In the genomic region with DNA sequence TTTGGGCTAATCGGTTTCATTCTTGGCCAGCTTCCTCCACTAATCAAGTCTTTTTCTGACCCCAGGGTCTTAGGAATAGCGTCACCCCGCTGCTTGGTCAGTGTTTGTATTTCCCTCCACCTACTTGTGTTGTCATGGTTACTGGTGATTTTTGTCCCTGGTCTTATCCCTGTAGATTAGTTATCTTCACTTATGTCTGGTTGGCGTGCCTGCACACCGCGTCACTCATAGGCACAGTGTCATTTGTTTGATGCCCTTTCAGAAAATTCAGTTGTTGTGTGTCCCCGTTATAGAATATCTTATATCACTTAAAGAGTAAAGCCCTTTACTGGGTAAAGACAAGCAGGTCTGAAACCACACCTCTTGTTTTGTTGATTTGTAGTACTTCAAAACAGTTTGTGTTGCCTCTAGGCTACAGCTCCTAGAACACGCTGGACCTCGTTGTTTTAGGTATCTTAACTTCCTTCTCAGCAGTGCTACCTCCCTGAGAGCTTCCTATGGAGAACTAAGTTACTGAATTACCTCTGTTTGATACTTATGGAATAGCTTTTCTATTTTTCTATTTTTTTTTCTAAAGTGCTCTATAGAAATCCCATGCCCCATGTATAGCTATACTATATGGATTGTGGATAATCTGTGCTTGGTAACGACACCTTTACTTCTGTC, we compare ENCODE assay signal across 8 cellular contexts. TPM values are rescaled to one million over a fixed set of nuclear protein-coding genes. Genes with fewer than 3 reads are reported as not detected.
DNase-seq lines count a peak whose midpoint lies in the region; ATAC-seq and TF ChIP-seq lines count a peak whose summit lies in the region.

No MANE protein-coding gene starts in this region.

- H3K9me3 ChIP-seq in neuron (ENCODE audit: low read length) = no peaks in the 10 kb centered on the region

- H3K4me2 ChIP-seq in KMS-11 = peak overlapping the region; percentile 67

- H3K4me3 ChIP-seq in KMS-11 (IDR thresholded peaks at IDR 0.05; ENCODE audit: insufficient read depth, low read depth, low read length) (peak overlapping the region; percentile 85), fibroblast of villous mesenchyme (ENCODE audit: low read depth, low read length) (peak overlapping the region; percentile 96), neuron (ENCODE audit: low read length) (peak overlapping the region; percentile 70)

- peak overlapping the region; percentile 81 for H3K4me3 Mint-ChIP-seq in activated CD4-positive, alpha-beta memory T cell treated with anti-CD3 and anti-CD28 coated beads for 36 hours

- peak overlapping the region; percentile 46 for H3K27ac ChIP-seq in KMS-11

- peak overlapping the region; percentile 18 for H3K27ac Mint-ChIP-seq in activated CD4-positive, alpha-beta memory T cell treated with anti-CD3 and anti-CD28 coated beads for 36 hours

- H3K27me3 Mint-ChIP-seq in activated CD4-positive, alpha-beta memory T cell treated with anti-CD3 and anti-CD28 coated beads for 36 hours = no peaks in the 10 kb centered on the region

- H3K9me3 Mint-ChIP-seq in activated CD4-positive, alpha-beta memory T cell treated with anti-CD3 and anti-CD28 coated beads for 36 hours = no peaks in the 10 kb centered on the region

- DNase-seq in NCI-H82 (lab: John Stamatoyannopoulos, UW) = peak; percentile 59
- DNase-seq in NCI-H82 treated with DMSO at 0.1 percent for 48 hours (lab: John Stamatoyannopoulos, UW; ENCODE audit: unreplicated experiment) = no peak
- DNase-seq in activated CD4-positive, alpha-beta memory T cell treated with anti-CD3 and anti-CD28 coated beads for 36 hours = peak; percentile 17
- DNase-seq in fibroblast of villous mesenchyme (ENCODE audit: low read depth) = peak; percentile 74

- no peaks in the 10 kb centered on the region for H4K20me1 ChIP-seq in KMS-11 (ENCODE audit: insufficient read depth)

- peak overlapping the region; percentile 92; the same call in 1 of the 2 replicates for H2AFZ ChIP-seq in KMS-11 (ENCODE audit: low read depth)
- peak overlapping the region; percentile 49 for H2AFZ ChIP-seq in neuron (ENCODE audit: low read depth, low read length)

- H3K36me3 Mint-ChIP-seq in activated CD4-positive, alpha-beta memory T cell treated with anti-CD3 and anti-CD28 coated beads for 36 hours = no peaks in the 10 kb centered on the region

- peaks cover 28% of the 10 kb centered on the region for H3K4me1 ChIP-seq in KMS-11 (ENCODE audit: low read depth, poor library complexity, severe bottlenecking)
- H3K4me1 ChIP-seq in neuron (ENCODE audit: insufficient read depth, low read length) = peaks cover 15% of the 10 kb centered on the region

- ATAC-seq in HG03457 (IDR thresholded peaks at IDR 0.05; ENCODE audit: unreplicated experiment) (no peak), GM18519 (IDR thresholded peaks at IDR 0.05; ENCODE audit: low FRiP score, unreplicated experiment) (no peak)

- no peak for TF ChIP-seq CTCF in KMS-11 (conservative IDR thresholded peaks at IDR 0.05; ENCODE audit: low read depth, low read length)
- TF ChIP-seq CTCF in fibroblast of villous mesenchyme (IDR thresholded peaks at IDR 0.05; ENCODE audit: insufficient read depth, low read depth, low read length) = no peak

- no peaks in the 10 kb centered on the region for H3K36me3 ChIP-seq in KMS-11 (ENCODE audit: insufficient read depth)
- no peaks in the 10 kb centered on the region for H3K36me3 ChIP-seq in neuron (ENCODE audit: insufficient read depth, low read length)

- H3K27me3 ChIP-seq in KMS-11 (ENCODE audit: insufficient read depth, low read depth) (no peaks in the 10 kb centered on the region), neuron (ENCODE audit: insufficient read depth, low read length) (no peaks in the 10 kb centered on the region)

- H3K79me2 ChIP-seq in KMS-11 (ENCODE audit: insufficient read depth, low read depth) = peaks cover 38% of the 10 kb centered on the region; the same call in 1 of the 2 replicates

- H3K9ac ChIP-seq in KMS-11 = peak overlapping the region; percentile 81

- CTCF ChIA-PET in activated CD4-positive, alpha-beta memory T cell treated with anti-CD3 and anti-CD28 coated beads for 36 hours (lab: Charles Lee) = interaction anchor here (1.0 to 1.4 kb wide), 2 partner anchors 159 to 437 kb away, joined by 3 read pairs; no protein-coding TSS in a partner anchor

- intact Hi-C loops in activated CD4-positive, alpha-beta memory T cell treated with anti-CD3 and anti-CD28 coated beads for 36 hours (cut with micrococcal nuclease) = loop anchor here (2.0 to 10.0 kb wide), 7 partner anchors 55 to 975 kb away; partner anchors contain the start of genes RABIF and TIMM17A

- H3K4me1 Mint-ChIP-seq in activated CD4-positive, alpha-beta memory T cell treated with anti-CD3 and anti-CD28 coated beads for 36 hours (ENCODE audit: low read depth) = peaks cover 27% of the 10 kb centered on the region

- POLR2A ChIA-PET in activated CD4-positive, alpha-beta memory T cell treated with anti-CD3 and anti-CD28 coated beads for 36 hours (lab: Charles Lee) = interaction anchor here (0.9 to 1.1 kb wide), 2 partner anchors 11 to 189 kb away, joined by 3 to 4 read pairs; partner anchors contain the start of gene PTPN7

RNA-seq across cellular contexts. Expression of gene PPP1R12B, which starts 0.9 kb away (rescaled TPM):
- total RNA-seq in activated CD4-positive, alpha-beta memory T cell treated with anti-CD3 and anti-CD28 coated beads for 36 hours = 1 to 10 TPM; 8.2 to 8.6 TPM
- 21.6 and 22.9 TPM in 2 replicates for total RNA-seq in fibroblast of villous mesenchyme

RNA-seq across cellular contexts. Expression of gene UBE2T, which starts 7.7 kb away (rescaled TPM):
- 100 to 1,000 TPM; 109 to 113 TPM for total RNA-seq in activated CD4-positive, alpha-beta memory T cell treated with anti-CD3 and anti-CD28 coated beads for 36 hours
- 23.5 and 35.8 TPM in 2 replicates for total RNA-seq in fibroblast of villous mesenchyme
